ENCODE assay signal across 2 cellular contexts in the genomic region with DNA sequence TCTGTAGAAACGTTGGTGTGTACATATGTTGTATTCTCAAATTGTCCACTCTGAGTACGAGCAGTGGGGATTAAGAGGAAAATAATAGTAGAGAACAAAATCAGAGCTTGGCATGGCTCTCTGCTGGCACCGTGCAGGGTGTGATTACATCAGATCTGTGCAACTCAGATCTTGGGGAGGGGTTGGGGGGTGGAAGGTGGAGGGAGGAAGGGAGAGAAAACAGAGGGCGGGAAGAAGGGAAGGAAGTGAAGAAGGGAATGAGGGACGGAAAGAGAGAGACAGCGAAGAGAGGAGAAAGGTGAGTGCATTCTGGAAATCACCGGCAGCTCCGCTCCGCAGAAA.
TF ChIP-seq lines count a peak whose summit lies in the region.

No MANE protein-coding gene starts in this region.

TF ChIP-seq in liver, 16 proteins besides CTCF, POLR2A, EP300 and RAD21 (continued from another document):
- TF ChIP-seq SP1 (IDR thresholded peaks at IDR 0.05): no peak
- no peak for TF ChIP-seq YY1 (IDR thresholded peaks at IDR 0.05)
- TF ChIP-seq NR2F2 (IDR thresholded peaks at IDR 0.05): no peak
- TF ChIP-seq, protein P1, sequence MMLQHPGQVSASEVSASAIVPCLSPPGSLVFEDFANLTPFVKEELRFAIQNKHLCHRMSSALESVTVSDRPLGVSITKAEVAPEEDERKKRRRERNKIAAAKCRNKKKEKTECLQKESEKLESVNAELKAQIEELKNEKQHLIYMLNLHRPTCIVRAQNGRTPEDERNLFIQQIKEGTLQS (IDR thresholded peaks at IDR 0.05): no peak
- no peak for TF ChIP-seq HNF4A (conservative IDR thresholded peaks at IDR 0.05)
- no peak for TF ChIP-seq GABPA (IDR thresholded peaks at IDR 0.05 in 1 of 2, conservative IDR thresholded peaks at IDR 0.05 in 1 of 2)
- TF ChIP-seq EGR1 (IDR thresholded peaks at IDR 0.05; ENCODE audit: low read depth in 2 of 2): no peak
- TF ChIP-seq JUND (IDR thresholded peaks at IDR 0.05): no peak
- TF ChIP-seq, protein P2, sequence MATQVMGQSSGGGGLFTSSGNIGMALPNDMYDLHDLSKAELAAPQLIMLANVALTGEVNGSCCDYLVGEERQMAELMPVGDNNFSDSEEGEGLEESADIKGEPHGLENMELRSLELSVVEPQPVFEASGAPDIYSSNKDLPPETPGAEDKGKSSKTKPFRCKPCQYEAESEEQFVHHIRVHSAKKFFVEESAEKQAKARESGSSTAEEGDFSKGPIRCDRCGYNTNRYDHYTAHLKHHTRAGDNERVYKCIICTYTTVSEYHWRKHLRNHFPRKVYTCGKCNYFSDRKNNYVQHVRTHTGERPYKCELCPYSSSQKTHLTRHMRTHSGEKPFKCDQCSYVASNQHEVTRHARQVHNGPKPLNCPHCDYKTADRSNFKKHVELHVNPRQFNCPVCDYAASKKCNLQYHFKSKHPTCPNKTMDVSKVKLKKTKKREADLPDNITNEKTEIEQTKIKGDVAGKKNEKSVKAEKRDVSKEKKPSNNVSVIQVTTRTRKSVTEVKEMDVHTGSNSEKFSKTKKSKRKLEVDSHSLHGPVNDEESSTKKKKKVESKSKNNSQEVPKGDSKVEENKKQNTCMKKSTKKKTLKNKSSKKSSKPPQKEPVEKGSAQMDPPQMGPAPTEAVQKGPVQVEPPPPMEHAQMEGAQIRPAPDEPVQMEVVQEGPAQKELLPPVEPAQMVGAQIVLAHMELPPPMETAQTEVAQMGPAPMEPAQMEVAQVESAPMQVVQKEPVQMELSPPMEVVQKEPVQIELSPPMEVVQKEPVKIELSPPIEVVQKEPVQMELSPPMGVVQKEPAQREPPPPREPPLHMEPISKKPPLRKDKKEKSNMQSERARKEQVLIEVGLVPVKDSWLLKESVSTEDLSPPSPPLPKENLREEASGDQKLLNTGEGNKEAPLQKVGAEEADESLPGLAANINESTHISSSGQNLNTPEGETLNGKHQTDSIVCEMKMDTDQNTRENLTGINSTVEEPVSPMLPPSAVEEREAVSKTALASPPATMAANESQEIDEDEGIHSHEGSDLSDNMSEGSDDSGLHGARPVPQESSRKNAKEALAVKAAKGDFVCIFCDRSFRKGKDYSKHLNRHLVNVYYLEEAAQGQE (IDR thresholded peaks at IDR 0.05): no peak
- TF ChIP-seq FOXA1 (IDR thresholded peaks at IDR 0.05): no peak
- TF ChIP-seq, protein P3, sequence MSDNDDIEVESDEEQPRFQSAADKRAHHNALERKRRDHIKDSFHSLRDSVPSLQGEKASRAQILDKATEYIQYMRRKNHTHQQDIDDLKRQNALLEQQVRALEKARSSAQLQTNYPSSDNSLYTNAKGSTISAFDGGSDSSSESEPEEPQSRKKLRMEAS (IDR thresholded peaks at IDR 0.05): no peak
- TF ChIP-seq FOXA2 (IDR thresholded peaks at IDR 0.05): no peak
- no peak for TF ChIP-seq HNF4G (IDR thresholded peaks at IDR 0.05)
- TF ChIP-seq, protein P4, sequence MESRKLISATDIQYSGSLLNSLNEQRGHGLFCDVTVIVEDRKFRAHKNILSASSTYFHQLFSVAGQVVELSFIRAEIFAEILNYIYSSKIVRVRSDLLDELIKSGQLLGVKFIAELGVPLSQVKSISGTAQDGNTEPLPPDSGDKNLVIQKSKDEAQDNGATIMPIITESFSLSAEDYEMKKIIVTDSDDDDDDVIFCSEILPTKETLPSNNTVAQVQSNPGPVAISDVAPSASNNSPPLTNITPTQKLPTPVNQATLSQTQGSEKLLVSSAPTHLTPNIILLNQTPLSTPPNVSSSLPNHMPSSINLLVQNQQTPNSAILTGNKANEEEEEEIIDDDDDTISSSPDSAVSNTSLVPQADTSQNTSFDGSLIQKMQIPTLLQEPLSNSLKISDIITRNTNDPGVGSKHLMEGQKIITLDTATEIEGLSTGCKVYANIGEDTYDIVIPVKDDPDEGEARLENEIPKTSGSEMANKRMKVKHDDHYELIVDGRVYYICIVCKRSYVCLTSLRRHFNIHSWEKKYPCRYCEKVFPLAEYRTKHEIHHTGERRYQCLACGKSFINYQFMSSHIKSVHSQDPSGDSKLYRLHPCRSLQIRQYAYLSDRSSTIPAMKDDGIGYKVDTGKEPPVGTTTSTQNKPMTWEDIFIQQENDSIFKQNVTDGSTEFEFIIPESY (IDR thresholded peaks at IDR 0.05): no peak
- no peak for TF ChIP-seq TAF1 (conservative IDR thresholded peaks at IDR 0.05)

TF ChIP-seq in HepG2, 621 proteins besides CTCF, POLR2A, EP300 and RAD21:
- TF ChIP-seq, protein P5, sequence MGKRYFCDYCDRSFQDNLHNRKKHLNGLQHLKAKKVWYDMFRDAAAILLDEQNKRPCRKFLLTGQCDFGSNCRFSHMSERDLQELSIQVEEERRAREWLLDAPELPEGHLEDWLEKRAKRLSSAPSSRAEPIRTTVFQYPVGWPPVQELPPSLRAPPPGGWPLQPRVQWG (CRISPR knock-in tag; IDR thresholded peaks at IDR 0.05; ENCODE audit: borderline replicate concordance, low read depth): no peak
- TF ChIP-seq AGO1 (IDR thresholded peaks at IDR 0.05; ENCODE audit: low read depth, low read length, poor library complexity, severe bottlenecking) (no peak), EZH2 (conservative IDR thresholded peaks at IDR 0.05; ENCODE audit: low read depth, low read length) (no peak), ZNF629 (CRISPR knock-in tag; conservative IDR thresholded peaks at IDR 0.05) (no peak), HNRNPLL (IDR thresholded peaks at IDR 0.05; ENCODE audit: low read depth, low read length, poor library complexity, severe bottlenecking) (no peak), HMG20A (CRISPR knock-in tag; IDR thresholded peaks at IDR 0.05; ENCODE audit: borderline replicate concordance) (no peak), ZMAT3 (CRISPR knock-in tag; conservative IDR thresholded peaks at IDR 0.05) (no peak), ESRRA (CRISPR knock-in tag; IDR thresholded peaks at IDR 0.05; ENCODE audit: low read depth) (no peak), FOXA1 (IDR thresholded peaks at IDR 0.05) (no peak), FOXA1 (CRISPR knock-in tag; IDR thresholded peaks at IDR 0.05) (no peak), NR2F1 (CRISPR knock-in tag; IDR thresholded peaks at IDR 0.05) (no peak), GZF1 (CRISPR knock-in tag; IDR thresholded peaks at IDR 0.05) (no peak), ZNF235 (CRISPR knock-in tag; IDR thresholded peaks at IDR 0.05; ENCODE audit: borderline replicate concordance) (no peak), AGO2 (optimal IDR thresholded peaks at IDR 0.05; ENCODE audit: low read depth, low read length) (no peak), ZNF446 (CRISPR knock-in tag; IDR thresholded peaks at IDR 0.05) (no peak)
- TF ChIP-seq, protein P6, sequence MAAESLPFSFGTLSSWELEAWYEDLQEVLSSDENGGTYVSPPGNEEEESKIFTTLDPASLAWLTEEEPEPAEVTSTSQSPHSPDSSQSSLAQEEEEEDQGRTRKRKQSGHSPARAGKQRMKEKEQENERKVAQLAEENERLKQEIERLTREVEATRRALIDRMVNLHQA (CRISPR knock-in tag; IDR thresholded peaks at IDR 0.05): no peak
- TF ChIP-seq, protein P7, sequence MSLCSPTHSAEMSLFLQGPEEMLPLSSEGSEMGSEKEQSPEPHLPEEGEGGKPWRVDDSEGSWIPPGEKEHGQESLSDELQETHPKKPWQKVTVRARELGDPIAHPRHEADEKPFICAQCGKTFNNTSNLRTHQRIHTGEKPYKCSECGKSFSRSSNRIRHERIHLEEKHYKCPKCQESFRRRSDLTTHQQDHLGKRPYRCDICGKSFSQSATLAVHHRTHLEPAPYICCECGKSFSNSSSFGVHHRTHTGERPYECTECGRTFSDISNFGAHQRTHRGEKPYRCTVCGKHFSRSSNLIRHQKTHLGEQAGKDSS (CRISPR knock-in tag; IDR thresholded peaks at IDR 0.05; ENCODE audit: borderline replicate concordance, low read depth): no peak
- TF ChIP-seq, protein P8, sequence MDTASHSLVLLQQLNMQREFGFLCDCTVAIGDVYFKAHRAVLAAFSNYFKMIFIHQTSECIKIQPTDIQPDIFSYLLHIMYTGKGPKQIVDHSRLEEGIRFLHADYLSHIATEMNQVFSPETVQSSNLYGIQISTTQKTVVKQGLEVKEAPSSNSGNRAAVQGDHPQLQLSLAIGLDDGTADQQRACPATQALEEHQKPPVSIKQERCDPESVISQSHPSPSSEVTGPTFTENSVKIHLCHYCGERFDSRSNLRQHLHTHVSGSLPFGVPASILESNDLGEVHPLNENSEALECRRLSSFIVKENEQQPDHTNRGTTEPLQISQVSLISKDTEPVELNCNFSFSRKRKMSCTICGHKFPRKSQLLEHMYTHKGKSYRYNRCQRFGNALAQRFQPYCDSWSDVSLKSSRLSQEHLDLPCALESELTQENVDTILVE (CRISPR knock-in tag; IDR thresholded peaks at IDR 0.05): no peak
- TF ChIP-seq, protein P9, sequence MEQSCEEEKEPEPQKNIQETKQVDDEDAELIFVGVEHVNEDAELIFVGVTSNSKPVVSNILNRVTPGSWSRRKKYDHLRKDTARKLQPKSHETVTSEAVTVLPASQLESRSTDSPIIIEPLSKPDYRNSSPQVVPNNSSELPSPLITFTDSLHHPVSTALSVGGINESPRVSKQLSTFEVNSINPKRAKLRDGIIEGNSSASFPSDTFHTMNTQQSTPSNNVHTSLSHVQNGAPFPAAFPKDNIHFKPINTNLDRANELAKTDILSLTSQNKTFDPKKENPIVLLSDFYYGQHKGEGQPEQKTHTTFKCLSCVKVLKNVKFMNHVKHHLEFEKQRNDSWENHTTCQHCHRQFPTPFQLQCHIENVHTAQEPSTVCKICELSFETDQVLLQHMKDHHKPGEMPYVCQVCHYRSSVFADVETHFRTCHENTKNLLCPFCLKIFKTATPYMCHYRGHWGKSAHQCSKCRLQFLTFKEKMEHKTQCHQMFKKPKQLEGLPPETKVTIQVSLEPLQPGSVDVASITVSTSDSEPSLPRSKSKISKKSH (CRISPR knock-in tag; IDR thresholded peaks at IDR 0.05; ENCODE audit: borderline replicate concordance): no peak
